1 cellular context compared by ENCODE assay signal in the genomic region with DNA sequence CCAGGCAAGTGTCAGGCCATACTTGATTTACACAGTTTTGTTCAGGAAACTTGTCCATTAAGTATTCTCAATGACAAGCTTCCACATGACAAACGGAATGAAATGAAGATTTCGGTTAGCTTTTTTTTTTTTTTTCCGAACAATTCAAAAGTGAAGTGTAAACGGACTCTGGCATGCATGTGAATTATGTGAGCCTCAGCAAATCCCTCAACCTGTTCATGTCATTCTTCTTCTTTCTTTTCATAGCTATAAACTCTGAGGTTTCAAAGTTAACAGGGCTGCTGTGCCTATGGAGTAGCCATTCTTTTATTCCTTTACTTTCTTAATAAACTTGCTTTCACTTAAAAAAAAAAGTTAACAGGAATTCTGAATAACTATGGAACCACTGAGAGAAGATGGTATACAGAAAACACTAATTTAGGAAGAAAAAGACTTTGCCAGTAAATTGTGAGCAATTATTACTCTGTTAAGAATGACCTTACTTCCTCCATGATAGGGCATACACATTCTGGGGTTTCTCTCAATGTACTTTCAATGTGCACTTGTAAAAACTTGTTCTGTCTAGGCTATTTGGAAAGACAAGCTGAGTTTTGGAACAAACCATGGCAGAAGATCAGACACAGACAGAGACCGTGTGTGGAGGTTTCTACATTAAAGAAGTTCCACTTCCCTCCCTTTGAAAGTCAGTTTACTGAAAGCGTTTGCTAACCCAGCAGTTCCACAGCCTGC.
TF ChIP-seq lines count a peak whose summit lies in the region.

No MANE protein-coding gene starts in this region.

TF ChIP-seq in H1, 55 proteins besides CTCF, POLR2A, EP300 and RAD21:
- TF ChIP-seq POLR2AphosphoS5 (IDR thresholded peaks at IDR 0.05; ENCODE audit: low read depth, low read length) (no peak), NANOG (IDR thresholded peaks at IDR 0.05; ENCODE audit: insufficient read depth, low read depth, low read length, poor library complexity, severe bottlenecking) (no peak), TEAD4 (IDR thresholded peaks at IDR 0.05; ENCODE audit: low read depth, low read length) (no peak), CHD7 (IDR thresholded peaks at IDR 0.05; ENCODE audit: insufficient replicate concordance, low read length) (no peak), BRCA1 (IDR thresholded peaks at IDR 0.05; ENCODE audit: low read depth, low read length) (no peak), JUN (IDR thresholded peaks at IDR 0.05; ENCODE audit: low read depth, low read length) (no peak), EGR1 (IDR thresholded peaks at IDR 0.05; ENCODE audit: borderline replicate concordance, low read depth, low read length) (no peak)
- TF ChIP-seq, protein P1, sequence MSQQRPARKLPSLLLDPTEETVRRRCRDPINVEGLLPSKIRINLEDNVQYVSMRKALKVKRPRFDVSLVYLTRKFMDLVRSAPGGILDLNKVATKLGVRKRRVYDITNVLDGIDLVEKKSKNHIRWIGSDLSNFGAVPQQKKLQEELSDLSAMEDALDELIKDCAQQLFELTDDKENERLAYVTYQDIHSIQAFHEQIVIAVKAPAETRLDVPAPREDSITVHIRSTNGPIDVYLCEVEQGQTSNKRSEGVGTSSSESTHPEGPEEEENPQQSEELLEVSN (IDR thresholded peaks at IDR 0.05) = no peak
